Comparison of ENCODE assay signal across 1 cellular context in the genomic region with DNA sequence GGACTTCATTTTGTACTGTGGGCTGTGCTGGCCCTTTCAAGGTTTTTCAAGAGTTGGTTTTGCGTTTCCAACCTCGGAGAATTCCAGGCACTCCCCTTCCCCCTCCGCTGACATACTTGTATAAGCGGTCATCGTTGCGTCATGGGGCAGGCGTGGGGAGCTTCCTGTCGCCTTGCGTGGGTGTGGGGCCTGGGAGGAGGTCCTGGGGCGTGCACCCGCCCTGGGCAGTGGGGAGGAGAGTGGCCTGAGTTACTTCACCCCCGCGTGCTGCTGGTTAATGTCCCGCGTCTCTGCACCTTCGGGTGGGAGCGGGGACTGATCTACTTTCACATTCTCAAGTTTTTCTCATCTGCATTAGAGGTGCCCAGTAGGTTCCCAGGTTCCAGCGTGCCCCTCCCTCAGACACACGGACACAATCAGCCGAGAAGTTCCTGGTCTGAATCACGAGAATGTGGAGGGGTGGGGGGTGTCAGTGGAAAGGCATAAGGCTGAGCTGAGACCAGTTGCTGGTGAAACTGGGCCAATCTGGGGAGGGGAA.
A peak's percentile ranks its signal among the peaks of the same experiment; 100 is the strongest.
TF ChIP-seq lines count a peak whose summit lies in the region.

No MANE protein-coding gene starts in this region.

TF ChIP-seq in K562, 482 proteins besides CTCF, POLR2A, EP300 and RAD21 (continued from another document and continues in another):
- TF ChIP-seq CBX5 (IDR thresholded peaks at IDR 0.05; ENCODE audit: borderline replicate concordance, low read depth) (no peak), ZNF589 (CRISPR knock-in tag; IDR thresholded peaks at IDR 0.05; ENCODE audit: low read depth) (no peak; the same call in 1 of the 2 replicates), ZFX (CRISPR knock-in tag; IDR thresholded peaks at IDR 0.05) (no peak), FOXK1 (CRISPR knock-in tag; IDR thresholded peaks at IDR 0.05; ENCODE audit: borderline replicate concordance) (peak; percentile 55; the same call in 1 of the 2 replicates), POLR2AphosphoS5 (IDR thresholded peaks at IDR 0.05; ENCODE audit: control insufficient read depth, insufficient read depth, low read depth, low read length) (peak; percentile 81), HDGF (IDR thresholded peaks at IDR 0.05) (no peak), ZSCAN32 (CRISPR knock-in tag; IDR thresholded peaks at IDR 0.05) (0 out of 2 replicates have a peak, but pooled peaks have one; percentile 26), STAT5B (CRISPR knock-in tag; IDR thresholded peaks at IDR 0.05) (no peak), POLR3A (IDR thresholded peaks at IDR 0.05; ENCODE audit: borderline replicate concordance, extremely low read depth, insufficient read depth, insufficient read length) (no peak), MAZ (CRISPR knock-in tag; conservative IDR thresholded peaks at IDR 0.05 in 1 of 2, IDR thresholded peaks at IDR 0.05 in 1 of 2) (peak in 1 of 2 experiments; percentile 84; a peak in 2 of 4 replicates), JUN (IDR thresholded peaks at IDR 0.05; ENCODE audit: borderline replicate concordance, low read depth, low read length) (0 out of 2 replicates have a peak, but pooled peaks have one; percentile 46), JUN (CRISPR knock-in tag; IDR thresholded peaks at IDR 0.05; ENCODE audit: borderline replicate concordance) (no peak), ASH1L (IDR thresholded peaks at IDR 0.05; ENCODE audit: borderline replicate concordance, low read depth, partially characterized antibody) (no peak), HNRNPLL (IDR thresholded peaks at IDR 0.05; ENCODE audit: low read depth, low read length, poor library complexity, severe bottlenecking) (no peak), PHB (CRISPR knock-in tag; IDR thresholded peaks at IDR 0.05) (no peak), HMGN3 (IDR thresholded peaks at IDR 0.05; ENCODE audit: borderline replicate concordance, extremely low read depth, insufficient read length, low read depth, low read length) (peak; percentile 88), PRPF4 (IDR thresholded peaks at IDR 0.05; ENCODE audit: insufficient read depth, low read depth, low read length, poor library complexity, severe bottlenecking) (no peak), TBP (optimal IDR thresholded peaks at IDR 0.05; ENCODE audit: low read depth, low read length) (no peak), TBL1XR1 (IDR thresholded peaks at IDR 0.05; ENCODE audit: low read length in 2 of 2) (peak in 1 of 2 experiments; percentile 65; a peak in 1 of 4 replicates), NBN (IDR thresholded peaks at IDR 0.05; ENCODE audit: low read depth) (peak; percentile 30; the same call in 1 of the 2 replicates)
- TF ChIP-seq, protein P1, sequence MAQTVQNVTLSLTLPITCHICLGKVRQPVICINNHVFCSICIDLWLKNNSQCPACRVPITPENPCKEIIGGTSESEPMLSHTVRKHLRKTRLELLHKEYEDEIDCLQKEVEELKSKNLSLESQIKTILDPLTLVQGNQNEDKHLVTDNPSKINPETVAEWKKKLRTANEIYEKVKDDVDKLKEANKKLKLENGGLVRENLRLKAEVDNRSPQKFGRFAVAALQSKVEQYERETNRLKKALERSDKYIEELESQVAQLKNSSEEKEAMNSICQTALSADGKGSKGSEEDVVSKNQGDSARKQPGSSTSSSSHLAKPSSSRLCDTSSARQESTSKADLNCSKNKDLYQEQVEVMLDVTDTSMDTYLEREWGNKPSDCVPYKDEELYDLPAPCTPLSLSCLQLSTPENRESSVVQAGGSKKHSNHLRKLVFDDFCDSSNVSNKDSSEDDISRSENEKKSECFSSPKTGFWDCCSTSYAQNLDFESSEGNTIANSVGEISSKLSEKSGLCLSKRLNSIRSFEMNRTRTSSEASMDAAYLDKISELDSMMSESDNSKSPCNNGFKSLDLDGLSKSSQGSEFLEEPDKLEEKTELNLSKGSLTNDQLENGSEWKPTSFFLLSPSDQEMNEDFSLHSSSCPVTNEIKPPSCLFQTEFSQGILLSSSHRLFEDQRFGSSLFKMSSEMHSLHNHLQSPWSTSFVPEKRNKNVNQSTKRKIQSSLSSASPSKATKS (CRISPR knock-in tag; IDR thresholded peaks at IDR 0.05), result no peak
- TF ChIP-seq, protein P2, sequence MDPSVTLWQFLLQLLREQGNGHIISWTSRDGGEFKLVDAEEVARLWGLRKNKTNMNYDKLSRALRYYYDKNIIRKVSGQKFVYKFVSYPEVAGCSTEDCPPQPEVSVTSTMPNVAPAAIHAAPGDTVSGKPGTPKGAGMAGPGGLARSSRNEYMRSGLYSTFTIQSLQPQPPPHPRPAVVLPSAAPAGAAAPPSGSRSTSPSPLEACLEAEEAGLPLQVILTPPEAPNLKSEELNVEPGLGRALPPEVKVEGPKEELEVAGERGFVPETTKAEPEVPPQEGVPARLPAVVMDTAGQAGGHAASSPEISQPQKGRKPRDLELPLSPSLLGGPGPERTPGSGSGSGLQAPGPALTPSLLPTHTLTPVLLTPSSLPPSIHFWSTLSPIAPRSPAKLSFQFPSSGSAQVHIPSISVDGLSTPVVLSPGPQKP (CRISPR knock-in tag; IDR thresholded peaks at IDR 0.05), result no peak
- TF ChIP-seq, protein P3, sequence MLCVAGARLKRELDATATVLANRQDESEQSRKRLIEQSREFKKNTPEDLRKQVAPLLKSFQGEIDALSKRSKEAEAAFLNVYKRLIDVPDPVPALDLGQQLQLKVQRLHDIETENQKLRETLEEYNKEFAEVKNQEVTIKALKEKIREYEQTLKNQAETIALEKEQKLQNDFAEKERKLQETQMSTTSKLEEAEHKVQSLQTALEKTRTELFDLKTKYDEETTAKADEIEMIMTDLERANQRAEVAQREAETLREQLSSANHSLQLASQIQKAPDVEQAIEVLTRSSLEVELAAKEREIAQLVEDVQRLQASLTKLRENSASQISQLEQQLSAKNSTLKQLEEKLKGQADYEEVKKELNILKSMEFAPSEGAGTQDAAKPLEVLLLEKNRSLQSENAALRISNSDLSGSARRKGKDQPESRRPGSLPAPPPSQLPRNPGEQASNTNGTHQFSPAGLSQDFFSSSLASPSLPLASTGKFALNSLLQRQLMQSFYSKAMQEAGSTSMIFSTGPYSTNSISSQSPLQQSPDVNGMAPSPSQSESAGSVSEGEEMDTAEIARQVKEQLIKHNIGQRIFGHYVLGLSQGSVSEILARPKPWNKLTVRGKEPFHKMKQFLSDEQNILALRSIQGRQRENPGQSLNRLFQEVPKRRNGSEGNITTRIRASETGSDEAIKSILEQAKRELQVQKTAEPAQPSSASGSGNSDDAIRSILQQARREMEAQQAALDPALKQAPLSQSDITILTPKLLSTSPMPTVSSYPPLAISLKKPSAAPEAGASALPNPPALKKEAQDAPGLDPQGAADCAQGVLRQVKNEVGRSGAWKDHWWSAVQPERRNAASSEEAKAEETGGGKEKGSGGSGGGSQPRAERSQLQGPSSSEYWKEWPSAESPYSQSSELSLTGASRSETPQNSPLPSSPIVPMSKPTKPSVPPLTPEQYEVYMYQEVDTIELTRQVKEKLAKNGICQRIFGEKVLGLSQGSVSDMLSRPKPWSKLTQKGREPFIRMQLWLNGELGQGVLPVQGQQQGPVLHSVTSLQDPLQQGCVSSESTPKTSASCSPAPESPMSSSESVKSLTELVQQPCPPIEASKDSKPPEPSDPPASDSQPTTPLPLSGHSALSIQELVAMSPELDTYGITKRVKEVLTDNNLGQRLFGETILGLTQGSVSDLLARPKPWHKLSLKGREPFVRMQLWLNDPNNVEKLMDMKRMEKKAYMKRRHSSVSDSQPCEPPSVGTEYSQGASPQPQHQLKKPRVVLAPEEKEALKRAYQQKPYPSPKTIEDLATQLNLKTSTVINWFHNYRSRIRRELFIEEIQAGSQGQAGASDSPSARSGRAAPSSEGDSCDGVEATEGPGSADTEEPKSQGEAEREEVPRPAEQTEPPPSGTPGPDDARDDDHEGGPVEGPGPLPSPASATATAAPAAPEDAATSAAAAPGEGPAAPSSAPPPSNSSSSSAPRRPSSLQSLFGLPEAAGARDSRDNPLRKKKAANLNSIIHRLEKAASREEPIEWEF (CRISPR knock-in tag; IDR thresholded peaks at IDR 0.05), result no peak
- TF ChIP-seq, protein P4, sequence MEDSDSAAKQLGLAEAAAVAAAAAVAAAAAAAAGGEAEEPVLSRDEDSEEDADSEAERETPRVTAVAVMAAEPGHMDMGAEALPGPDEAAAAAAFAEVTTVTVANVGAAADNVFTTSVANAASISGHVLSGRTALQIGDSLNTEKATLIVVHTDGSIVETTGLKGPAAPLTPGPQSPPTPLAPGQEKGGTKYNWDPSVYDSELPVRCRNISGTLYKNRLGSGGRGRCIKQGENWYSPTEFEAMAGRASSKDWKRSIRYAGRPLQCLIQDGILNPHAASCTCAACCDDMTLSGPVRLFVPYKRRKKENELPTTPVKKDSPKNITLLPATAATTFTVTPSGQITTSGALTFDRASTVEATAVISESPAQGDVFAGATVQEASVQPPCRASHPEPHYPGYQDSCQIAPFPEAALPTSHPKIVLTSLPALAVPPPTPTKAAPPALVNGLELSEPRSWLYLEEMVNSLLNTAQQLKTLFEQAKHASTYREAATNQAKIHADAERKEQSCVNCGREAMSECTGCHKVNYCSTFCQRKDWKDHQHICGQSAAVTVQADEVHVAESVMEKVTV (CRISPR knock-in tag; IDR thresholded peaks at IDR 0.05), result no peak
- TF ChIP-seq, protein P5, sequence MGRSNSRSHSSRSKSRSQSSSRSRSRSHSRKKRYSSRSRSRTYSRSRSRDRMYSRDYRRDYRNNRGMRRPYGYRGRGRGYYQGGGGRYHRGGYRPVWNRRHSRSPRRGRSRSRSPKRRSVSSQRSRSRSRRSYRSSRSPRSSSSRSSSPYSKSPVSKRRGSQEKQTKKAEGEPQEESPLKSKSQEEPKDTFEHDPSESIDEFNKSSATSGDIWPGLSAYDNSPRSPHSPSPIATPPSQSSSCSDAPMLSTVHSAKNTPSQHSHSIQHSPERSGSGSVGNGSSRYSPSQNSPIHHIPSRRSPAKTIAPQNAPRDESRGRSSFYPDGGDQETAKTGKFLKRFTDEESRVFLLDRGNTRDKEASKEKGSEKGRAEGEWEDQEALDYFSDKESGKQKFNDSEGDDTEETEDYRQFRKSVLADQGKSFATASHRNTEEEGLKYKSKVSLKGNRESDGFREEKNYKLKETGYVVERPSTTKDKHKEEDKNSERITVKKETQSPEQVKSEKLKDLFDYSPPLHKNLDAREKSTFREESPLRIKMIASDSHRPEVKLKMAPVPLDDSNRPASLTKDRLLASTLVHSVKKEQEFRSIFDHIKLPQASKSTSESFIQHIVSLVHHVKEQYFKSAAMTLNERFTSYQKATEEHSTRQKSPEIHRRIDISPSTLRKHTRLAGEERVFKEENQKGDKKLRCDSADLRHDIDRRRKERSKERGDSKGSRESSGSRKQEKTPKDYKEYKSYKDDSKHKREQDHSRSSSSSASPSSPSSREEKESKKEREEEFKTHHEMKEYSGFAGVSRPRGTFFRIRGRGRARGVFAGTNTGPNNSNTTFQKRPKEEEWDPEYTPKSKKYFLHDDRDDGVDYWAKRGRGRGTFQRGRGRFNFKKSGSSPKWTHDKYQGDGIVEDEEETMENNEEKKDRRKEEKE (IDR thresholded peaks at IDR 0.05; ENCODE audit: borderline replicate concordance in 1 of 2, control insufficient read depth in 1 of 2, low read depth in 2 of 2, low read length in 1 of 2), result peak in 1 of 2 experiments; percentile 11; a peak in 1 of 4 replicates
- TF ChIP-seq, protein P6, sequence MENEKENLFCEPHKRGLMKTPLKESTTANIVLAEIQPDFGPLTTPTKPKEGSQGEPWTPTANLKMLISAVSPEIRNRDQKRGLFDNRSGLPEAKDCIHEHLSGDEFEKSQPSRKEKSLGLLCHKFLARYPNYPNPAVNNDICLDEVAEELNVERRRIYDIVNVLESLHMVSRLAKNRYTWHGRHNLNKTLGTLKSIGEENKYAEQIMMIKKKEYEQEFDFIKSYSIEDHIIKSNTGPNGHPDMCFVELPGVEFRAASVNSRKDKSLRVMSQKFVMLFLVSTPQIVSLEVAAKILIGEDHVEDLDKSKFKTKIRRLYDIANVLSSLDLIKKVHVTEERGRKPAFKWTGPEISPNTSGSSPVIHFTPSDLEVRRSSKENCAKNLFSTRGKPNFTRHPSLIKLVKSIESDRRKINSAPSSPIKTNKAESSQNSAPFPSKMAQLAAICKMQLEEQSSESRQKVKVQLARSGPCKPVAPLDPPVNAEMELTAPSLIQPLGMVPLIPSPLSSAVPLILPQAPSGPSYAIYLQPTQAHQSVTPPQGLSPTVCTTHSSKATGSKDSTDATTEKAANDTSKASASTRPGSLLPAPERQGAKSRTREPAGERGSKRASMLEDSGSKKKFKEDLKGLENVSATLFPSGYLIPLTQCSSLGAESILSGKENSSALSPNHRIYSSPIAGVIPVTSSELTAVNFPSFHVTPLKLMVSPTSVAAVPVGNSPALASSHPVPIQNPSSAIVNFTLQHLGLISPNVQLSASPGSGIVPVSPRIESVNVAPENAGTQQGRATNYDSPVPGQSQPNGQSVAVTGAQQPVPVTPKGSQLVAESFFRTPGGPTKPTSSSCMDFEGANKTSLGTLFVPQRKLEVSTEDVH (IDR thresholded peaks at IDR 0.05; ENCODE audit: low read depth, partially characterized antibody), result no peak
- TF ChIP-seq, protein P7, sequence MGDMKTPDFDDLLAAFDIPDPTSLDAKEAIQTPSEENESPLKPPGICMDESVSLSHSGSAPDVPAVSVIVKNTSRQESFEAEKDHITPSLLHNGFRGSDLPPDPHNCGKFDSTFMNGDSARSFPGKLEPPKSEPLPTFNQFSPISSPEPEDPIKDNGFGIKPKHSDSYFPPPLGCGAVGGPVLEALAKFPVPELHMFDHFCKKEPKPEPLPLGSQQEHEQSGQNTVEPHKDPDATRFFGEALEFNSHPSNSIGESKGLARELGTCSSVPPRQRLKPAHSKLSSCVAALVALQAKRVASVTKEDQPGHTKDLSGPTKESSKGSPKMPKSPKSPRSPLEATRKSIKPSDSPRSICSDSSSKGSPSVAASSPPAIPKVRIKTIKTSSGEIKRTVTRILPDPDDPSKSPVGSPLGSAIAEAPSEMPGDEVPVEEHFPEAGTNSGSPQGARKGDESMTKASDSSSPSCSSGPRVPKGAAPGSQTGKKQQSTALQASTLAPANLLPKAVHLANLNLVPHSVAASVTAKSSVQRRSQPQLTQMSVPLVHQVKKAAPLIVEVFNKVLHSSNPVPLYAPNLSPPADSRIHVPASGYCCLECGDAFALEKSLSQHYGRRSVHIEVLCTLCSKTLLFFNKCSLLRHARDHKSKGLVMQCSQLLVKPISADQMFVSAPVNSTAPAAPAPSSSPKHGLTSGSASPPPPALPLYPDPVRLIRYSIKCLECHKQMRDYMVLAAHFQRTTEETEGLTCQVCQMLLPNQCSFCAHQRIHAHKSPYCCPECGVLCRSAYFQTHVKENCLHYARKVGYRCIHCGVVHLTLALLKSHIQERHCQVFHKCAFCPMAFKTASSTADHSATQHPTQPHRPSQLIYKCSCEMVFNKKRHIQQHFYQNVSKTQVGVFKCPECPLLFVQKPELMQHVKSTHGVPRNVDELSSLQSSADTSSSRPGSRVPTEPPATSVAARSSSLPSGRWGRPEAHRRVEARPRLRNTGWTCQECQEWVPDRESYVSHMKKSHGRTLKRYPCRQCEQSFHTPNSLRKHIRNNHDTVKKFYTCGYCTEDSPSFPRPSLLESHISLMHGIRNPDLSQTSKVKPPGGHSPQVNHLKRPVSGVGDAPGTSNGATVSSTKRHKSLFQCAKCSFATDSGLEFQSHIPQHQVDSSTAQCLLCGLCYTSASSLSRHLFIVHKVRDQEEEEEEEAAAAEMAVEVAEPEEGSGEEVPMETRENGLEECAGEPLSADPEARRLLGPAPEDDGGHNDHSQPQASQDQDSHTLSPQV (IDR thresholded peaks at IDR 0.05), result no peak
- TF ChIP-seq, protein P8, sequence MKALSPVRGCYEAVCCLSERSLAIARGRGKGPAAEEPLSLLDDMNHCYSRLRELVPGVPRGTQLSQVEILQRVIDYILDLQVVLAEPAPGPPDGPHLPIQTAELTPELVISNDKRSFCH (CRISPR knock-in tag; IDR thresholded peaks at IDR 0.05), result no peak
- TF ChIP-seq, protein P8 (tag; IDR thresholded peaks at IDR 0.05), result peak; percentile 27; the same call in 1 of the 2 replicates
